Comparison of ENCODE assay signal across 18 cellular contexts in genomic region chr21:23585419-23585818, GRCh38.
"Had no signal": no experiment of that assay in that cellular context is flagged by ENCODE, and none has a peak within 500 bp of the region (broad histone marks: within the 10 kb centered on the region; RNA-seq: fewer than 3 reads in every experiment).

No MANE protein-coding gene starts in this region.

- ATAC-seq: T-cell had no signal

- DNase-seq: Karpas-422, KBM-7, NCI-H1092, NCI-H1105 treated with DMSO at 0.1 percent for 48 hours, NCI-H1417 treated with DMSO at 0.1 percent for 48 hours, NCI-H146, NCI-H1694 treated with DMSO at 0.1 percent for 48 hours, NCI-H1930, NCI-H2081, NCI-H2107, NCI-H2227 treated with DMSO at 0.1 percent for 48 hours, NCI-H524, NCI-H526 treated with DMSO at 0.1 percent for 48 hours, NCI-H748 treated with DMSO at 0.1 percent for 48 hours, SHP77, SK-N-SH, SW 1271, T-cell had no signal
